10 cellular contexts compared by ENCODE assay signal in genomic region chr22:43007519-43008102, GRCh38. TPM values are rescaled to one million over a fixed set of nuclear protein-coding genes. Genes with fewer than 3 reads are reported as not detected.
DNase-seq lines count a peak whose midpoint lies in the region; ATAC-seq and TF ChIP-seq lines count a peak whose summit lies in the region.
"Had no signal": no experiment of that assay in that cellular context is flagged by ENCODE, and none has a peak within 500 bp of the region (broad histone marks: within the 10 kb centered on the region; RNA-seq: fewer than 3 reads in every experiment).

No MANE protein-coding gene starts in this region.

- peaks cover 100% of the 10 kb centered on the region for H3K79me2 ChIP-seq in neural progenitor cell (ENCODE audit: low read depth)

- H3K36me3 ChIP-seq in upper lobe of left lung: no peaks in the 10 kb centered on the region
- H3K36me3 ChIP-seq in neural progenitor cell: no peaks in the 10 kb centered on the region
- H3K36me3 ChIP-seq in CD8-positive, alpha-beta memory T cell (ENCODE audit: insufficient read depth, low read length): no peaks in the 10 kb centered on the region

- no peaks in the 10 kb centered on the region for H3K27me3 Mint-ChIP-seq in activated naive CD4-positive, alpha-beta T cell treated with anti-CD3 and anti-CD28 coated beads for 36 hours (ENCODE audit: low read depth)
- H3K27me3 Mint-ChIP-seq in activated naive CD8-positive, alpha-beta T cell treated with anti-CD3 and anti-CD28 coated beads, Interleukin-2, amount 50 U/mL, for 24 hours: no peaks in the 10 kb centered on the region
- H3K27me3 Mint-ChIP-seq in neural progenitor cell (ENCODE audit: insufficient read depth, low read depth): no peaks in the 10 kb centered on the region
- H3K27me3 Mint-ChIP-seq in CD8-positive, alpha-beta memory T cell: no peaks in the 10 kb centered on the region

- no peaks in the 10 kb centered on the region for H3K27me3 ChIP-seq in upper lobe of left lung
- no peaks in the 10 kb centered on the region for H3K27me3 ChIP-seq in neural progenitor cell
- H3K27me3 ChIP-seq in CD8-positive, alpha-beta memory T cell (ENCODE audit: insufficient read depth, low read length, poor library complexity, severe bottlenecking): no peaks in the 10 kb centered on the region

- H3K4me1 ChIP-seq in upper lobe of left lung (peaks cover 39 to 89% (median 56%) of the 10 kb centered on the region in 4 donors), neural progenitor cell (peaks cover 10% of the 10 kb centered on the region)
- no peaks in the 10 kb centered on the region for H3K4me1 ChIP-seq in CD8-positive, alpha-beta memory T cell (ENCODE audit: insufficient read depth, low read length)

- no peak overlapping the region for H3K9ac ChIP-seq in neural progenitor cell

- CTCF ChIA-PET in activated naive CD4-positive, alpha-beta T cell treated with anti-CD3 and anti-CD28 coated beads for 36 hours (lab: Charles Lee): interaction anchor here (0.6 to 1.6 kb wide), 6 partner anchors 26 to 193 kb away, joined by 3 to 5 read pairs (median 4); partner anchors contain the start of gene ARFGAP3
- CTCF ChIA-PET in CD8-positive, alpha-beta memory T cell (lab: Charles Lee): interaction anchor here (1.2 kb wide), 1 partner anchor 140 kb away, joined by 4 read pairs; no protein-coding TSS in a partner anchor

- peaks cover 3% of the 10 kb centered on the region for H3K36me3 Mint-ChIP-seq in activated naive CD4-positive, alpha-beta T cell treated with anti-CD3 and anti-CD28 coated beads for 36 hours (ENCODE audit: low read depth)
- H3K36me3 Mint-ChIP-seq in activated naive CD8-positive, alpha-beta T cell treated with anti-CD3 and anti-CD28 coated beads, Interleukin-2, amount 50 U/mL, for 24 hours (ENCODE audit: low read depth): no peaks in the 10 kb centered on the region
- peaks cover 4% of the 10 kb centered on the region for H3K36me3 Mint-ChIP-seq in neural progenitor cell
- H3K36me3 Mint-ChIP-seq in CD8-positive, alpha-beta memory T cell: peaks cover 0 to 3% (median 2%) of the 10 kb centered on the region in 3 donors

- TF ChIP-seq CTCF in upper lobe of left lung (IDR thresholded peaks at IDR 0.05) (no peak), neural progenitor cell (IDR thresholded peaks at IDR 0.05) (no peak)

- H3K9me3 ChIP-seq in upper lobe of left lung: no peaks in the 10 kb centered on the region
- no peaks in the 10 kb centered on the region for H3K9me3 ChIP-seq in neural progenitor cell (ENCODE audit: low read depth)
- H3K9me3 ChIP-seq in CD8-positive, alpha-beta memory T cell (ENCODE audit: low read length): no peaks in the 10 kb centered on the region

- peak; percentile 28 for DNase-seq in activated naive CD4-positive, alpha-beta T cell treated with anti-CD3 and anti-CD28 coated beads for 36 hours
- DNase-seq in activated naive CD4-positive, alpha-beta T cell treated with Interleukin-2 at 50 U/mL for 16 hours: no peak
- DNase-seq in activated naive CD8-positive, alpha-beta T cell treated with anti-CD3 and anti-CD28 coated beads, Interleukin-2, amount 50 U/mL, for 24 hours: no peak
- peak; percentile 68 for DNase-seq in kidney glomerular epithelial cell (lab: John Stamatoyannopoulos, UW)
- DNase-seq in upper lobe of left lung: peak in 1 of 2 donors; percentile 91
- no peak for DNase-seq in Kasumi-1 (lab: John Stamatoyannopoulos, UW)
- DNase-seq in neural progenitor cell (ENCODE audit: low spot score): no peak
- no peak for DNase-seq in CD8-positive, alpha-beta memory T cell
- DNase-seq: Calu3, NCI-H524 treated with DMSO at 0.1 percent for 48 hours had no signal

- peaks cover 4% of the 10 kb centered on the region for H3F3A ChIP-seq in neural progenitor cell (ENCODE audit: low read depth)

- H3K4me3 Mint-ChIP-seq in activated naive CD4-positive, alpha-beta T cell treated with anti-CD3 and anti-CD28 coated beads for 36 hours: no peak overlapping the region
- no peak overlapping the region for H3K4me3 Mint-ChIP-seq in activated naive CD8-positive, alpha-beta T cell treated with anti-CD3 and anti-CD28 coated beads, Interleukin-2, amount 50 U/mL, for 24 hours
- no peak overlapping the region for H3K4me3 Mint-ChIP-seq in neural progenitor cell
- H3K4me3 Mint-ChIP-seq in CD8-positive, alpha-beta memory T cell: no peak overlapping the region

- H3K4me2 ChIP-seq in neural progenitor cell: no peak overlapping the region

- intact Hi-C loops in activated naive CD4-positive, alpha-beta T cell treated with anti-CD3 and anti-CD28 coated beads for 36 hours (cut with micrococcal nuclease): no loop called here

- POLR2A ChIA-PET in CD8-positive, alpha-beta memory T cell (lab: Charles Lee): no interaction called here

- H3K9me3 Mint-ChIP-seq in activated naive CD4-positive, alpha-beta T cell treated with anti-CD3 and anti-CD28 coated beads for 36 hours: no peaks in the 10 kb centered on the region
- H3K9me3 Mint-ChIP-seq in activated naive CD8-positive, alpha-beta T cell treated with anti-CD3 and anti-CD28 coated beads, Interleukin-2, amount 50 U/mL, for 24 hours: no peaks in the 10 kb centered on the region
- H3K9me3 Mint-ChIP-seq in neural progenitor cell: peaks cover 4% of the 10 kb centered on the region
- no peaks in the 10 kb centered on the region for H3K9me3 Mint-ChIP-seq in CD8-positive, alpha-beta memory T cell

- peak; percentile 70 for ATAC-seq in activated naive CD8-positive, alpha-beta T cell treated with anti-CD3 and anti-CD28 coated beads, Interleukin-2, amount 50 U/mL, for 24 hours
- ATAC-seq in upper lobe of left lung (ENCODE audit: low FRiP score in 2 of 2): peak; percentile 58 to 91

- H2AFZ ChIP-seq in neural progenitor cell (replicated peaks): no peak overlapping the region

- WGBS in upper lobe of left lung, 2 donors: 40 to 44% methylated on average over 3 to 5 of the region's 5 CpGs

- peak; percentile 69 to 98 (median 81) for TF ChIP-seq EP300 in upper lobe of left lung (IDR thresholded peaks at IDR 0.05)

- H4K20me1 ChIP-seq in neural progenitor cell (ENCODE audit: low read depth): peaks cover 81% of the 10 kb centered on the region

- H3K27ac ChIP-seq in upper lobe of left lung (peak overlapping the region; percentile 64 to 79 (median 70)), neural progenitor cell (no peak overlapping the region)
- H3K27ac ChIP-seq in CD8-positive, alpha-beta memory T cell (ENCODE audit: low read depth, low read length): no peak overlapping the region

- TF ChIP-seq POLR2A in upper lobe of left lung (IDR thresholded peaks at IDR 0.05): peak in 1 of 4 donors; percentile 25

- H3K27ac Mint-ChIP-seq in activated naive CD4-positive, alpha-beta T cell treated with anti-CD3 and anti-CD28 coated beads for 36 hours: no peak overlapping the region
- no peak overlapping the region for H3K27ac Mint-ChIP-seq in activated naive CD8-positive, alpha-beta T cell treated with anti-CD3 and anti-CD28 coated beads, Interleukin-2, amount 50 U/mL, for 24 hours
- H3K27ac Mint-ChIP-seq in neural progenitor cell: no peak overlapping the region
- peak overlapping the region in 4 of 8 donors; percentile 2 to 90 (median 45) for H3K27ac Mint-ChIP-seq in CD8-positive, alpha-beta memory T cell

- no peak overlapping the region for H3K4me3 ChIP-seq in upper lobe of left lung
- H3K4me3 ChIP-seq in neural progenitor cell: no peak overlapping the region
- no peak overlapping the region for H3K4me3 ChIP-seq in CD8-positive, alpha-beta memory T cell (ENCODE audit: low read length)

- H3K4me1 Mint-ChIP-seq in activated naive CD4-positive, alpha-beta T cell treated with anti-CD3 and anti-CD28 coated beads for 36 hours (ENCODE audit: low read depth): peaks cover 56% of the 10 kb centered on the region
- H3K4me1 Mint-ChIP-seq in activated naive CD8-positive, alpha-beta T cell treated with anti-CD3 and anti-CD28 coated beads, Interleukin-2, amount 50 U/mL, for 24 hours: peaks cover 61% of the 10 kb centered on the region
- H3K4me1 Mint-ChIP-seq in neural progenitor cell: peaks cover 32% of the 10 kb centered on the region
- H3K4me1 Mint-ChIP-seq in CD8-positive, alpha-beta memory T cell: peaks cover 44 to 75% (median 66%) of the 10 kb centered on the region in 3 donors

RNA-seq across cellular contexts. Expression of gene PACSIN2, which starts 7.3 kb away (rescaled TPM):
- total RNA-seq in activated naive CD4-positive, alpha-beta T cell treated with anti-CD3 and anti-CD28 coated beads for 36 hours: 10 to 100 TPM; 31.2 to 32.9 TPM
- total RNA-seq in upper lobe of left lung: 100 to 1,000 TPM; 120 to 186 (median 151) TPM
- 38.1 and 48.7 TPM in 2 replicates for total RNA-seq in neural progenitor cell (ENCODE audit: low replicate concordance)
- 10 to 100 TPM; 30.2 to 36.5 TPM for total RNA-seq in CD8-positive, alpha-beta memory T cell
- 26.3 TPM for polyA plus RNA-seq in CD8-positive, alpha-beta memory T cell

Comparison
In these comparisons a context has a peak if more than half of its experiments do, and no peak if none do; other contexts are left out.
1. DNase-seq: peak in activated naive CD4-positive, alpha-beta T cell treated with anti-CD3 and anti-CD28 coated beads for 36 hours (single experiment) and kidney glomerular epithelial cell (single experiment); none in activated naive CD4-positive, alpha-beta T cell treated with Interleukin-2 at 50 U/mL for 16 hours (single experiment), activated naive CD8-positive, alpha-beta T cell treated with anti-CD3 and anti-CD28 coated beads, Interleukin-2, amount 50 U/mL, for 24 hours (single experiment), Kasumi-1 (0 of 2), neural progenitor cell (single experiment) and CD8-positive, alpha-beta memory T cell (0 of 5).
2. H3K27ac ChIP-seq: peak in upper lobe of left lung (4 of 4); none in neural progenitor cell (single experiment) and CD8-positive, alpha-beta memory T cell (single experiment).